In the genomic region with DNA sequence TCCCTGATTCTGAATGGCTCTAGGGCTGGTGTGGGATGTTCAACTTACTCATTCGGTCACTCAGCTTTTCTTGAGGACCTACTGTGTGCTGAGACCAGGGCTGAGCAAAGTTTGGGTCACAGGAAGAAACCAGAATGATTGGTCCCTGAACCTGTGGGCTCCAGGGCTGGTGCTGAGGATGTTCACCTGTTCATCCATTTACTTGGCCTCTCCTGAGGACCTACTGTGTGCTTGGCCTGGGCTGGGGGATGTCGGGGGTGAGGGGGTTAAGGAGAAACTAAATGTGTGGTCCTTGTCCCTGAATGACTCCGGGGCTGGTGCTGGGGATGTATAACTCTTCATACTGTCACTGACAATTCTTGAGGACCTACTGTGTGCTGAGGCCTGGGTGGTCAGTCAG, we compare ENCODE assay signal across 26 cellular contexts. TPM values are rescaled to one million over a fixed set of nuclear protein-coding genes. Genes with fewer than 3 reads are reported as not detected.
"Had no signal": no experiment of that assay in that cellular context is flagged by ENCODE, and none has a peak within 500 bp of the region (broad histone marks: within the 10 kb centered on the region; RNA-seq: fewer than 3 reads in every experiment).

No MANE protein-coding gene starts in this region.

- FAIRE-seq: endometrium, islet of Langerhans, keratinocyte had no signal

- H3K27ac ChIP-seq: colonic mucosa, epithelial cell of prostate, esophagus squamous epithelium, gastrocnemius medialis, heart right ventricle, left lung, lower lobe of right lung had no signal

- DNase-seq: colonic mucosa; cortex of kidney; effector CD8-positive, alpha-beta T cell; effector memory CD8-positive, alpha-beta T cell; endodermal cell; erythroblast; esophagus squamous epithelium; foreskin fibroblast; foreskin melanocyte; gastrocnemius medialis; glutamatergic neuron; hippocampal formation; lower lobe of right lung; mesenchymal stem cell; midbrain had no signal

- H3K4me3 ChIP-seq: colonic mucosa, gastrocnemius medialis, left lung, lower lobe of right lung had no signal

- H3K36me3 ChIP-seq: colonic mucosa had no signal

- ATAC-seq: effector memory CD8-positive, alpha-beta T cell; esophagus mucosa; gastrocnemius medialis had no signal

- H3K4me1 ChIP-seq: colonic mucosa, esophagus squamous epithelium, gastrocnemius medialis, lower lobe of right lung had no signal

- H3K9me3 ChIP-seq: colonic mucosa, gastrocnemius medialis had no signal

- H3K27me3 ChIP-seq: colonic mucosa, esophagus squamous epithelium, gastrocnemius medialis, heart right ventricle, left lung had no signal

RNA-seq across cellular contexts. Expression of a gene that starts 10.3 kb away (rescaled TPM):
- total RNA-seq: chondrocyte had no signal
- polyA plus RNA-seq: keratinocyte had no signal

RNA-seq across cellular contexts. Expression of a gene that starts 18.3 kb away (rescaled TPM):
- total RNA-seq: colonic mucosa, esophagus mucosa, left lung, left ventricle myocardium superior, lower leg skin, lower lobe of right lung, mononuclear cell had no signal
